ENCODE assay signal across 22 cellular contexts in genomic region chr12:117674313-117674712, GRCh38.
"Had no signal": no experiment of that assay in that cellular context is flagged by ENCODE, and none has a peak within 500 bp of the region (broad histone marks: within the 10 kb centered on the region; RNA-seq: fewer than 3 reads in every experiment).

No MANE protein-coding gene starts in this region.

- H3K27me3 ChIP-seq: cardiac muscle cell, foreskin keratinocyte, neutrophil, pancreas, sigmoid colon, stomach, testis, upper lobe of left lung had no signal

- DNase-seq: activated CD4-positive, CD25-positive, alpha-beta regulatory T cell treated with anti-CD3 and anti-CD28 coated beads, Interleukin-2, amount 50 U/mL, for 72 hours; activated CD8-positive, alpha-beta memory T cell treated with anti-CD3 and anti-CD28 coated beads for 24 hours; activated CD8-positive, alpha-beta memory T cell treated with anti-CD3 and anti-CD28 coated beads, Interleukin-2, amount 50 U/mL, for 48 hours; activated effector memory CD4-positive, alpha-beta T cell treated with Interleukin-2 at 50 U/mL for 16 hours; activated naive CD4-positive, alpha-beta T cell treated with anti-CD3 and anti-CD28 coated beads, Interleukin-2, amount 50 U/mL, for 16 hours; activated T-cell treated with anti-CD3 and anti-CD28 coated beads, Interleukin-2, amount 50 U/mL, for 48 hours; aorta; dorsolateral prefrontal cortex; glutamatergic neuron; hippocampal formation; lower lobe of right lung; pancreas; sigmoid colon; stimulated activated CD4-positive, alpha-beta T cell treated with anti-CD3 and anti-CD28 coated beads, Interleukin-4, amount 100 ng/mL, for 24 hours; stomach; testis; upper lobe of left lung had no signal

- H3K9me3 ChIP-seq: lower lobe of right lung, neutrophil, pancreas, sigmoid colon, stomach, testis, upper lobe of left lung had no signal

- H3K36me3 ChIP-seq: cardiac muscle cell, lower lobe of right lung, neutrophil, pancreas, sigmoid colon, stomach, upper lobe of left lung had no signal

- H3K4me1 ChIP-seq: lower lobe of right lung, pancreas, sigmoid colon, stomach, testis, upper lobe of left lung had no signal

- H3K27ac ChIP-seq: cardiac muscle cell, dorsolateral prefrontal cortex, epithelial cell of prostate, foreskin keratinocyte, lower lobe of right lung, neutrophil, pancreas, sigmoid colon, stomach, testis, upper lobe of left lung, VCaP had no signal

- H3K4me3 ChIP-seq: cardiac muscle cell, dorsolateral prefrontal cortex, lower lobe of right lung, pancreas, sigmoid colon, stomach, testis, upper lobe of left lung had no signal
